ENCODE assay signal across 7 cellular contexts in genomic region chr12:120538281-120539156, GRCh38. TPM values are rescaled to one million over a fixed set of nuclear protein-coding genes. Genes with fewer than 3 reads are reported as not detected.
A peak's percentile ranks its signal among the peaks of the same experiment; 100 is the strongest.
DNase-seq lines count a peak whose midpoint lies in the region; ATAC-seq and TF ChIP-seq lines count a peak whose summit lies in the region.

No MANE protein-coding gene starts in this region.

- H3K4me1 Mint-ChIP-seq in HFFc6 (ENCODE audit: low read depth): peaks cover 57% of the 10 kb centered on the region
- H3K4me1 Mint-ChIP-seq in T-helper 17 cell: peaks cover 56% of the 10 kb centered on the region

- 13 to 17% (median 14%) methylated on average over 6 of the region's 6 CpGs for WGBS in ovary, 3 donors

- no peaks in the 10 kb centered on the region for H3K9me3 Mint-ChIP-seq in HFFc6

- H3K4me3 ChIP-seq in fibroblast of mammary gland (ENCODE audit: control insufficient read depth, low read depth, low read length) (no peak overlapping the region), ovary (no peak overlapping the region)

- intact Hi-C loops in ovary (cut with DNase I): no loop called here

- peaks cover 34% of the 10 kb centered on the region for H3K4me1 ChIP-seq in ovary (ENCODE audit: insufficient read depth)

- TF ChIP-seq CTCF in HFFc6 (IDR thresholded peaks at IDR 0.05): no peak
- TF ChIP-seq CTCF in fibroblast of mammary gland (conservative IDR thresholded peaks at IDR 0.05; ENCODE audit: control insufficient read depth, insufficient read depth, low read depth, low read length): no peak
- TF ChIP-seq CTCF in ovary (IDR thresholded peaks at IDR 0.05): no peak
- TF ChIP-seq CTCF in omental fat pad (IDR thresholded peaks at IDR 0.05): no peak

- no peak for TF ChIP-seq POLR2A in ovary (IDR thresholded peaks at IDR 0.05)

- DNase-seq in HFFc6 (peak; percentile 71), T-helper 17 cell (no peak), fibroblast of mammary gland (ENCODE audit: low read depth) (peak; percentile 61), ovary (peak in 3 of 5 donors; percentile 33 to 61 (median 44)), omental fat pad (ENCODE audit: low spot score) (no peak)

- peak overlapping the region in 1 of 2 donors; percentile 36 for H3K27ac ChIP-seq in ovary

- H3K36me3 Mint-ChIP-seq in HFFc6 (ENCODE audit: low read depth) (peaks cover 26% of the 10 kb centered on the region), T-helper 17 cell (ENCODE audit: low read depth) (peaks cover 2% of the 10 kb centered on the region)

- H3K9me3 ChIP-seq in T-helper 17 cell (ENCODE audit: control insufficient read depth, low read length, poor library complexity, severe bottlenecking): no peaks in the 10 kb centered on the region
- H3K9me3 ChIP-seq in ovary: no peaks in the 10 kb centered on the region

- no peaks in the 10 kb centered on the region for H3K27me3 ChIP-seq in ovary

- no peaks in the 10 kb centered on the region for H3K27me3 Mint-ChIP-seq in HFFc6 (ENCODE audit: insufficient read depth)
- no peaks in the 10 kb centered on the region for H3K27me3 Mint-ChIP-seq in T-helper 17 cell

- H3K36me3 ChIP-seq in ovary: no peaks in the 10 kb centered on the region

- peak overlapping the region; percentile 96 for H3K4me3 Mint-ChIP-seq in HFFc6
- peak overlapping the region; percentile 98 for H3K4me3 Mint-ChIP-seq in T-helper 17 cell

- ATAC-seq in T-helper 17 cell (no peak), GM18520 (IDR thresholded peaks at IDR 0.05; ENCODE audit: unreplicated experiment) (no peak), GM21360 (IDR thresholded peaks at IDR 0.05; ENCODE audit: unreplicated experiment) (no peak), omental fat pad (ENCODE audit: low FRiP score) (no peak)

- no peak for TF ChIP-seq EP300 in ovary (IDR thresholded peaks at IDR 0.05)

- H3K27ac Mint-ChIP-seq in HFFc6 (peak overlapping the region; percentile 68), T-helper 17 cell (peak overlapping the region; percentile 97)

RNA-seq across cellular contexts. Expression of gene RNF10, which starts 4.4 kb away (rescaled TPM):
- total RNA-seq in HFFc6 (2021; fragmentation: NEBNext Ultra II Directional; extraction: Animal tissue kit (Norgen Biotek cat#: 25700)): 100 to 1,000 TPM; 145 to 203 (median 158) TPM
- total RNA-seq in T-helper 17 cell: 100 to 1,000 TPM; 372 to 430 TPM
- 100 to 1,000 TPM in 5 of 7 donors, 10 to 100 TPM in 2; 59.7 to 190 (median 136) TPM for total RNA-seq in ovary
- 100 to 1,000 TPM in 1 of 2 donors, 10 to 100 TPM in 1; 91.3 to 184 TPM for polyA plus RNA-seq in ovary
- 100 to 1,000 TPM; 124 to 217 (median 167) TPM for total RNA-seq in omental fat pad

RNA-seq across cellular contexts. Expression of gene COQ5, which starts 9.6 kb away (rescaled TPM):
- total RNA-seq in HFFc6 (2021; fragmentation: NEBNext Ultra II Directional; extraction: Animal tissue kit (Norgen Biotek cat#: 25700)): 10 to 100 TPM; 26.0 to 30.7 (median 27.4) TPM
- 10 to 100 TPM; 11.7 to 11.8 TPM for total RNA-seq in T-helper 17 cell
- total RNA-seq in ovary: 10 to 100 TPM; 20.7 to 34.0 (median 22.1) TPM
- 10 to 100 TPM; 24.9 to 32.7 TPM for polyA plus RNA-seq in ovary
- total RNA-seq in omental fat pad: 10 to 100 TPM; 14.4 to 31.2 (median 25.4) TPM

RNA-seq across cellular contexts. Expression of gene DYNLL1, which starts 42.6 kb away (rescaled TPM):
- total RNA-seq in HFFc6 (2021; fragmentation: NEBNext Ultra II Directional; extraction: Animal tissue kit (Norgen Biotek cat#: 25700)): 100 to 1,000 TPM; 530 to 650 (median 609) TPM
- total RNA-seq in T-helper 17 cell (10 to 100 TPM; 70.2 to 72.2 TPM), ovary (100 to 1,000 TPM in 6 of 7 donors, 10 to 100 TPM in 1; 92.9 to 317 (median 256) TPM), omental fat pad (100 to 1,000 TPM; 142 to 209 (median 175) TPM)
- polyA plus RNA-seq in ovary: 100 to 1,000 TPM; 249 to 522 TPM

RNA-seq across cellular contexts. Expression of gene POP5, which starts 42.7 kb away (rescaled TPM):
- 10 to 100 TPM; 56.5 to 63.4 (median 60.6) TPM for total RNA-seq in HFFc6 (2021; fragmentation: NEBNext Ultra II Directional; extraction: Animal tissue kit (Norgen Biotek cat#: 25700))
- total RNA-seq in T-helper 17 cell (10 to 100 TPM; 26.8 to 28.7 TPM), ovary (10 to 100 TPM; 13.6 to 29.5 (median 22.5) TPM), omental fat pad (10 to 100 TPM; 20.9 to 44.6 (median 34.3) TPM)
- 10 to 100 TPM; 25.7 to 39.4 TPM for polyA plus RNA-seq in ovary

Comparison
In these comparisons a context has a peak if more than half of its experiments do, and no peak if none do; other contexts are left out.
1. DNase-seq: peak in HFFc6 (single experiment), fibroblast of mammary gland (single experiment) and ovary (3 of 5); none in T-helper 17 cell (0 of 3) and omental fat pad (single experiment).